In the genomic region with DNA sequence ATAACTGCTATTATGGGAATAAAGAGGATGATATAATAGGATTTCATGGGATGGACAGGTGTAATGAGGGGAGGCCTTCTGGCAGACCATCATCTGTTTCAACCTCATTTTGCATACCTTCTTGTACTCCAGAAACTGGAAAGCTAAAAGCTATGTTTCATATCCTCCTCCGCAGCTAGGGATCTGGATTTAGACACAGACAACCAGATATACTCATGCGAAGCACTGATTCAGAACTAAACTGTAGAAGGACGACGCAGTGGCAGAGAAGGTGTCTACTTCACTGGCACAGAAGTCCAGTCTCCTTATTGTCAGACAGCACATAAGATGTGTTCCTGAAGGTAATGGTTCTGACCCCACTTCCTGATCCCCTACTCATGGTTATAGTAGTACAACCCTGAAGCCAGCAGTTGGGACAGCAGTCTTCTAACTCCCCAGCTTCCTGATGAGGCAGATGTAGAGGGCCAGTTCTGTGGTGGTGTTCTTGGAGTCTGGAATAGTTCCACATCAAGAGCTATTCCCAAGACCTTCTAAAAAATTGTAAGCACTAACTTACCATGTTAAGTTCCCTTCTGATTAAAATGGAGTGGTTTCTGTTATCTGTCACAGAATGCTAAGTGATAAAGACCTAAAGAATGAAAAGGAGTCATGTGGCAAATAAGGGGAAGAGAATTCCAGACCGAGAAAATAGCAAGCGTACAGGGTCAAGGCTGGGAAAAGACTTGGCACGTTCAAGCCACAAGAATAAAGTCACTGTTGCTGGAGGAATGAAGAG, we compare ENCODE assay signal across 9 cellular contexts.
DNase-seq lines count a peak whose midpoint lies in the region; ATAC-seq and TF ChIP-seq lines count a peak whose summit lies in the region.
"Had no signal": no experiment of that assay in that cellular context is flagged by ENCODE, and none has a peak within 500 bp of the region (broad histone marks: within the 10 kb centered on the region; RNA-seq: fewer than 3 reads in every experiment).

No MANE protein-coding gene starts in this region.

- no peak for TF ChIP-seq CTCF in GM12865 (IDR thresholded peaks at IDR 0.05; ENCODE audit: insufficient read depth, low read depth, low read length, missing control alignments)

- no peaks in the 10 kb centered on the region for H3K9me3 Mint-ChIP-seq in dendritic cell treated with granulocyte-macrophage colony-stimulating factor and Interleukin-4, amounts not matched to agents 40 ng/mL and 50 ng/mL, for 4 days
- peaks cover 4% of the 10 kb centered on the region for H3K9me3 Mint-ChIP-seq in activated naive CD4-positive, alpha-beta T cell treated with anti-CD3 and anti-CD28 coated beads for 36 hours

- H3K4me1 Mint-ChIP-seq in dendritic cell treated with granulocyte-macrophage colony-stimulating factor and Interleukin-4, amounts not matched to agents 40 ng/mL and 50 ng/mL, for 4 days (ENCODE audit: low read depth): peaks cover 19% of the 10 kb centered on the region
- no peaks in the 10 kb centered on the region for H3K4me1 Mint-ChIP-seq in activated naive CD4-positive, alpha-beta T cell treated with anti-CD3 and anti-CD28 coated beads for 36 hours (ENCODE audit: low read depth)

- no peak overlapping the region for H3K4me3 Mint-ChIP-seq in dendritic cell treated with granulocyte-macrophage colony-stimulating factor and Interleukin-4, amounts not matched to agents 40 ng/mL and 50 ng/mL, for 4 days
- H3K4me3 Mint-ChIP-seq in activated naive CD4-positive, alpha-beta T cell treated with anti-CD3 and anti-CD28 coated beads for 36 hours: no peak overlapping the region

- H3K36me3 Mint-ChIP-seq in dendritic cell treated with granulocyte-macrophage colony-stimulating factor and Interleukin-4, amounts not matched to agents 40 ng/mL and 50 ng/mL, for 4 days (ENCODE audit: low read depth): no peaks in the 10 kb centered on the region
- H3K36me3 Mint-ChIP-seq in activated naive CD4-positive, alpha-beta T cell treated with anti-CD3 and anti-CD28 coated beads for 36 hours (ENCODE audit: low read depth): no peaks in the 10 kb centered on the region

- H3K27me3 Mint-ChIP-seq in dendritic cell treated with granulocyte-macrophage colony-stimulating factor and Interleukin-4, amounts not matched to agents 40 ng/mL and 50 ng/mL, for 4 days: no peaks in the 10 kb centered on the region
- peaks cover 2% of the 10 kb centered on the region for H3K27me3 Mint-ChIP-seq in activated naive CD4-positive, alpha-beta T cell treated with anti-CD3 and anti-CD28 coated beads for 36 hours (ENCODE audit: low read depth)

- DNase-seq in GM12865 (ENCODE audit: low read depth) (peak; percentile 84), H7 (no peak), substantia nigra (lab: John Stamatoyannopoulos, UW) (no peak)
- DNase-seq in activated CD8-positive, alpha-beta memory T cell treated with anti-CD3 and anti-CD28 coated beads for 24 hours: no peak
- DNase-seq in activated naive CD4-positive, alpha-beta T cell treated with anti-CD3 and anti-CD28 coated beads for 36 hours: no peak

- peak overlapping the region; percentile 20 for H3K27ac Mint-ChIP-seq in dendritic cell treated with granulocyte-macrophage colony-stimulating factor and Interleukin-4, amounts not matched to agents 40 ng/mL and 50 ng/mL, for 4 days
- no peak overlapping the region for H3K27ac Mint-ChIP-seq in activated naive CD4-positive, alpha-beta T cell treated with anti-CD3 and anti-CD28 coated beads for 36 hours

- H3K36me3 ChIP-seq in H7 (replicated peaks; ENCODE audit: control insufficient read depth, insufficient read depth, low read length): no peaks in the 10 kb centered on the region

- CTCF ChIA-PET in activated naive CD4-positive, alpha-beta T cell treated with anti-CD3 and anti-CD28 coated beads for 36 hours (lab: Charles Lee): no interaction called here

- no peak overlapping the region; the same call in 1 of the 2 replicates for H3K4me3 ChIP-seq in GM12865 (ENCODE audit: low read depth, low read length)
- no peak overlapping the region for H3K4me3 ChIP-seq in H7 (ENCODE audit: insufficient read depth, low read depth, low read length)
- H3K4me3 ChIP-seq: lung had no signal

- intact Hi-C loops in dendritic cell treated with granulocyte-macrophage colony-stimulating factor and Interleukin-4, amounts not matched to agents 40 ng/mL and 50 ng/mL, for 4 days (cut with micrococcal nuclease): no loop called here
- intact Hi-C loops in activated naive CD4-positive, alpha-beta T cell treated with anti-CD3 and anti-CD28 coated beads for 36 hours (cut with micrococcal nuclease): no loop called here

- H3K27ac ChIP-seq in substantia nigra (ENCODE audit: low read depth, low read length, poor library complexity, severe bottlenecking): no peak overlapping the region

- peak; percentile 62 for ATAC-seq in GM21529 (IDR thresholded peaks at IDR 0.05; ENCODE audit: unreplicated experiment)
- ATAC-seq in HG03378 (IDR thresholded peaks at IDR 0.05; ENCODE audit: unreplicated experiment): peak; percentile 44

- no peaks in the 10 kb centered on the region for H3K27me3 ChIP-seq in H7 (ENCODE audit: control insufficient read depth, insufficient read depth, low read length)
